8 cellular contexts compared by ENCODE assay signal in genomic region chr12:6605425-6606330, GRCh38. TPM values are rescaled to one million over a fixed set of nuclear protein-coding genes. Genes with fewer than 3 reads are reported as not detected.
A peak's percentile ranks its signal among the peaks of the same experiment; 100 is the strongest.
DNase-seq lines count a peak whose midpoint lies in the region; ATAC-seq and TF ChIP-seq lines count a peak whose summit lies in the region.

No MANE protein-coding gene starts in this region.

- no peaks in the 10 kb centered on the region for H3K27me3 ChIP-seq in neuronal stem cell (ENCODE audit: control insufficient read depth in 3 of 3, insufficient read depth in 3 of 3, low read depth in 1 of 3, low read length in 3 of 3)

- peak overlapping the region; percentile 35 for H3K23ac ChIP-seq in neuronal stem cell (ENCODE audit: low read depth, low read length, poor library complexity)

- no peak overlapping the region for H2BK12ac ChIP-seq in neuronal stem cell (ENCODE audit: low read length)

- H2AFZ ChIP-seq in neuronal stem cell (ENCODE audit: low read length) = no peak overlapping the region

- H3K36me3 Mint-ChIP-seq in activated T-helper 1 cell treated with anti-CD3 and anti-CD28 coated beads, Interleukin-12 subunit alpha, Interleukin-12 subunit beta, Interleukin-2, Interleukin-4 antibody, amounts not matched to agents 30 ng/mL and 10 ng/mL and 1 ng/mL, durations not matched to agents 14 hours and 24 hours and 36 hours (ENCODE audit: low read depth) = peaks cover 48% of the 10 kb centered on the region

- H3K4me3 ChIP-seq in fibroblast of the aortic adventitia (ENCODE audit: low read depth, low read length) = peak overlapping the region; percentile 74
- H3K4me3 ChIP-seq in neuronal stem cell (ENCODE audit: low read length in 2 of 2) = peak overlapping the region; percentile 67 to 86

- no CpG with 5 or more reads among the region's 18 CpGs for WGBS in neuronal stem cell (ENCODE audit: extremely low coverage in 2 of 2, insufficient read length in 2 of 2, insufficient replicate concordance in 1 of 2), 2 donors

- no peak overlapping the region for H3K4me3 Mint-ChIP-seq in activated T-helper 1 cell treated with anti-CD3 and anti-CD28 coated beads, Interleukin-12 subunit alpha, Interleukin-12 subunit beta, Interleukin-2, Interleukin-4 antibody, amounts not matched to agents 30 ng/mL and 10 ng/mL and 1 ng/mL, durations not matched to agents 14 hours and 24 hours and 36 hours

- peaks cover 6% of the 10 kb centered on the region for H3K79me1 ChIP-seq in neuronal stem cell (ENCODE audit: low read depth, low read length)

- DNase-seq in activated T-helper 1 cell treated with anti-CD3 and anti-CD28 coated beads, Interleukin-12 subunit alpha, Interleukin-12 subunit beta, Interleukin-2, Interleukin-4 antibody, amounts not matched to agents 30 ng/mL and 10 ng/mL and 1 ng/mL, durations not matched to agents 14 hours and 24 hours and 36 hours (ENCODE audit: low spot score) = peak; percentile 25
- DNase-seq in fibroblast of the aortic adventitia (ENCODE audit: low read depth) (peak; percentile 28), neuronal stem cell (ENCODE audit: low spot score) (no peak), GF-D8 (lab: John Stamatoyannopoulos, UW) (no peak), NOMO-1 treated with DMSO at 0.1 percent for 48 hours (lab: John Stamatoyannopoulos, UW; ENCODE audit: unreplicated experiment) (no peak)

- TF ChIP-seq CTCF in C4-2B (conservative IDR thresholded peaks at IDR 0.05) = no peak
- TF ChIP-seq CTCF in fibroblast of the aortic adventitia (IDR thresholded peaks at IDR 0.05; ENCODE audit: insufficient read depth, low read length) = no peak

- H3K4me2 ChIP-seq in neuronal stem cell (ENCODE audit: insufficient read depth, low read length, poor library complexity, severe bottlenecking) = peak overlapping the region; percentile 97

- peak overlapping the region; percentile 98 for H3K18ac ChIP-seq in neuronal stem cell (ENCODE audit: low read length)

- H3K4me1 ChIP-seq in neuronal stem cell (ENCODE audit: control insufficient read depth in 2 of 2, insufficient read depth in 1 of 2, low read depth in 1 of 2, low read length in 2 of 2) = peaks cover 29 to 35% of the 10 kb centered on the region in 2 donors

- H3K9me3 ChIP-seq in neuronal stem cell (replicated peaks in 1 of 2; ENCODE audit: control insufficient read depth in 2 of 2, insufficient read depth in 1 of 2, low read depth in 1 of 2, low read length in 2 of 2) = no peaks in the 10 kb centered on the region

- no peaks in the 10 kb centered on the region for H3K27me3 Mint-ChIP-seq in activated T-helper 1 cell treated with anti-CD3 and anti-CD28 coated beads, Interleukin-12 subunit alpha, Interleukin-12 subunit beta, Interleukin-2, Interleukin-4 antibody, amounts not matched to agents 30 ng/mL and 10 ng/mL and 1 ng/mL, durations not matched to agents 14 hours and 24 hours and 36 hours (ENCODE audit: insufficient read depth)

- no peak overlapping the region for H4K91ac ChIP-seq in neuronal stem cell (ENCODE audit: low read depth, low read length, poor library complexity)

- no peak overlapping the region for H2BK120ac ChIP-seq in neuronal stem cell (ENCODE audit: low read depth, low read length)

- H3K4ac ChIP-seq in neuronal stem cell (ENCODE audit: low read length) = no peak overlapping the region

- peak overlapping the region; percentile 84 for H2BK5ac ChIP-seq in neuronal stem cell (ENCODE audit: low read length)

- no peaks in the 10 kb centered on the region for H3K9me3 Mint-ChIP-seq in activated T-helper 1 cell treated with anti-CD3 and anti-CD28 coated beads, Interleukin-12 subunit alpha, Interleukin-12 subunit beta, Interleukin-2, Interleukin-4 antibody, amounts not matched to agents 30 ng/mL and 10 ng/mL and 1 ng/mL, durations not matched to agents 14 hours and 24 hours and 36 hours

- peak overlapping the region; percentile 93 for H3K27ac Mint-ChIP-seq in activated T-helper 1 cell treated with anti-CD3 and anti-CD28 coated beads, Interleukin-12 subunit alpha, Interleukin-12 subunit beta, Interleukin-2, Interleukin-4 antibody, amounts not matched to agents 30 ng/mL and 10 ng/mL and 1 ng/mL, durations not matched to agents 14 hours and 24 hours and 36 hours

- ATAC-seq in GM18870 (IDR thresholded peaks at IDR 0.05; ENCODE audit: unreplicated experiment) = no peak

- peak overlapping the region; percentile 95 for H3K9ac ChIP-seq in neuronal stem cell (ENCODE audit: low read depth, low read length, poor library complexity)

- H3K27ac ChIP-seq in C4-2B (peak overlapping the region; percentile 93), neuronal stem cell (replicated peaks; ENCODE audit: low read length) (no peak overlapping the region)

- peaks cover 24 to 54% of the 10 kb centered on the region in 2 donors for H3K36me3 ChIP-seq in neuronal stem cell (replicated peaks in 1 of 2; ENCODE audit: control insufficient read depth in 2 of 2, insufficient read depth in 2 of 2, low read length in 2 of 2)

- no peak overlapping the region for H2BK15ac ChIP-seq in neuronal stem cell (ENCODE audit: low read length)

- no peak for TF ChIP-seq RAD21 in Ishikawa (IDR thresholded peaks at IDR 0.05; ENCODE audit: low read depth)

- H2AK5ac ChIP-seq in neuronal stem cell (ENCODE audit: low read depth, low read length) = peak overlapping the region; percentile 30

- intact Hi-C loops in activated T-helper 1 cell treated with anti-CD3 and anti-CD28 coated beads, Interleukin-12 subunit alpha, Interleukin-12 subunit beta, Interleukin-2, Interleukin-4 antibody, amounts not matched to agents 30 ng/mL and 10 ng/mL and 1 ng/mL, durations not matched to agents 14 hours and 24 hours and 36 hours (cut with micrococcal nuclease) = loop anchor here (2.0 to 10.0 kb wide), 8 partner anchors 31 to 509 kb away; partner anchors contain the start of genes LAG3, MRPL51, PTPN6 and TPI1

- peaks cover 46% of the 10 kb centered on the region for H3K4me1 Mint-ChIP-seq in activated T-helper 1 cell treated with anti-CD3 and anti-CD28 coated beads, Interleukin-12 subunit alpha, Interleukin-12 subunit beta, Interleukin-2, Interleukin-4 antibody, amounts not matched to agents 30 ng/mL and 10 ng/mL and 1 ng/mL, durations not matched to agents 14 hours and 24 hours and 36 hours (ENCODE audit: low read depth)

- H4K8ac ChIP-seq in neuronal stem cell (ENCODE audit: low read depth, low read length) = no peak overlapping the region

- no peak for TF ChIP-seq EP300 in Ishikawa (IDR thresholded peaks at IDR 0.05; ENCODE audit: borderline replicate concordance)

- no peak overlapping the region for H3K14ac ChIP-seq in neuronal stem cell (ENCODE audit: low read length)

TF ChIP-seq in Ishikawa, 13 proteins besides CTCF, POLR2A, EP300 and RAD21:
- TF ChIP-seq MAX (IDR thresholded peaks at IDR 0.05) (peak; percentile 21), YY1 (IDR thresholded peaks at IDR 0.05; ENCODE audit: low read depth) (0 out of 2 replicates have a peak, but pooled peaks have one; percentile 31), TEAD4 (IDR thresholded peaks at IDR 0.05) (0 out of 2 replicates have a peak, but pooled peaks have one; percentile 17), TCF12 (IDR thresholded peaks at IDR 0.05; ENCODE audit: low read depth) (no peak)
TF ChIP-seq in Ishikawa: peak in this region for 3.

RNA-seq across cellular contexts. Expression of gene CHD4, which starts 1.5 kb away (rescaled TPM):
- total RNA-seq in activated T-helper 1 cell treated with anti-CD3 and anti-CD28 coated beads, Interleukin-12 subunit alpha, Interleukin-12 subunit beta, Interleukin-2, Interleukin-4 antibody, amounts not matched to agents 30 ng/mL and 10 ng/mL and 1 ng/mL, durations not matched to agents 14 hours and 24 hours and 36 hours = 348 and 368 TPM in 2 replicates
- 161 and 462 TPM in 2 replicates for total RNA-seq in fibroblast of the aortic adventitia (ENCODE audit: low replicate concordance)
- polyA plus RNA-seq in neuronal stem cell (2013, experiment 1 of 2) = 187 TPM
- 185 TPM for polyA plus RNA-seq in neuronal stem cell (2013, experiment 2 of 2)

RNA-seq across cellular contexts. Expression of gene LPAR5, which starts 30.1 kb away (rescaled TPM):
- 2.8 and 3.1 TPM in 2 replicates for total RNA-seq in activated T-helper 1 cell treated with anti-CD3 and anti-CD28 coated beads, Interleukin-12 subunit alpha, Interleukin-12 subunit beta, Interleukin-2, Interleukin-4 antibody, amounts not matched to agents 30 ng/mL and 10 ng/mL and 1 ng/mL, durations not matched to agents 14 hours and 24 hours and 36 hours
- not detected in 2 replicates for total RNA-seq in fibroblast of the aortic adventitia (ENCODE audit: low replicate concordance)
- polyA plus RNA-seq in neuronal stem cell (2013, experiment 1 of 2) = 0.17 TPM
- polyA plus RNA-seq in neuronal stem cell (2013, experiment 2 of 2) = 0.11 TPM

RNA-seq across cellular contexts. Expression of gene NOP2, which starts 37.6 kb away (rescaled TPM):
- 194 and 196 TPM in 2 replicates for total RNA-seq in activated T-helper 1 cell treated with anti-CD3 and anti-CD28 coated beads, Interleukin-12 subunit alpha, Interleukin-12 subunit beta, Interleukin-2, Interleukin-4 antibody, amounts not matched to agents 30 ng/mL and 10 ng/mL and 1 ng/mL, durations not matched to agents 14 hours and 24 hours and 36 hours
- total RNA-seq in fibroblast of the aortic adventitia (ENCODE audit: low replicate concordance) = 24.0 and 54.6 TPM in 2 replicates
- 27.0 TPM for polyA plus RNA-seq in neuronal stem cell (2013, experiment 1 of 2)
- polyA plus RNA-seq in neuronal stem cell (2013, experiment 2 of 2) = 24.3 TPM

RNA-seq across cellular contexts. Expression of gene ACRBP, which starts 41.6 kb away (rescaled TPM):
- 0.83 and 1.0 TPM in 2 replicates for total RNA-seq in activated T-helper 1 cell treated with anti-CD3 and anti-CD28 coated beads, Interleukin-12 subunit alpha, Interleukin-12 subunit beta, Interleukin-2, Interleukin-4 antibody, amounts not matched to agents 30 ng/mL and 10 ng/mL and 1 ng/mL, durations not matched to agents 14 hours and 24 hours and 36 hours
- 0.36 and 0.49 TPM in 2 replicates for total RNA-seq in fibroblast of the aortic adventitia (ENCODE audit: low replicate concordance)
- polyA plus RNA-seq in neuronal stem cell (2013, experiment 1 of 2) = 3.4 TPM
- polyA plus RNA-seq in neuronal stem cell (2013, experiment 2 of 2) = 2.5 TPM

RNA-seq across cellular contexts. Expression of gene IFFO1, which starts 49.8 kb away (rescaled TPM):
- 19.5 and 19.9 TPM in 2 replicates for total RNA-seq in activated T-helper 1 cell treated with anti-CD3 and anti-CD28 coated beads, Interleukin-12 subunit alpha, Interleukin-12 subunit beta, Interleukin-2, Interleukin-4 antibody, amounts not matched to agents 30 ng/mL and 10 ng/mL and 1 ng/mL, durations not matched to agents 14 hours and 24 hours and 36 hours
- total RNA-seq in fibroblast of the aortic adventitia (ENCODE audit: low replicate concordance) = 12.7 and 17.2 TPM in 2 replicates
- polyA plus RNA-seq in neuronal stem cell (2013, experiment 1 of 2) = 11.5 TPM
- 10.5 TPM for polyA plus RNA-seq in neuronal stem cell (2013, experiment 2 of 2)

Comparison
In these comparisons a context has a peak if more than half of its experiments do, and no peak if none do; other contexts are left out.
1. DNase-seq: peak in activated T-helper 1 cell treated with anti-CD3 and anti-CD28 coated beads, Interleukin-12 subunit alpha, Interleukin-12 subunit beta, Interleukin-2, Interleukin-4 antibody, amounts not matched to agents 30 ng/mL and 10 ng/mL and 1 ng/mL, durations not matched to agents 14 hours and 24 hours and 36 hours (single experiment) and fibroblast of the aortic adventitia (single experiment); none in neuronal stem cell (single experiment), GF-D8 (single experiment) and NOMO-1 treated with DMSO at 0.1 percent for 48 hours (single experiment).